24 cellular contexts compared by ENCODE assay signal in the genomic region with DNA sequence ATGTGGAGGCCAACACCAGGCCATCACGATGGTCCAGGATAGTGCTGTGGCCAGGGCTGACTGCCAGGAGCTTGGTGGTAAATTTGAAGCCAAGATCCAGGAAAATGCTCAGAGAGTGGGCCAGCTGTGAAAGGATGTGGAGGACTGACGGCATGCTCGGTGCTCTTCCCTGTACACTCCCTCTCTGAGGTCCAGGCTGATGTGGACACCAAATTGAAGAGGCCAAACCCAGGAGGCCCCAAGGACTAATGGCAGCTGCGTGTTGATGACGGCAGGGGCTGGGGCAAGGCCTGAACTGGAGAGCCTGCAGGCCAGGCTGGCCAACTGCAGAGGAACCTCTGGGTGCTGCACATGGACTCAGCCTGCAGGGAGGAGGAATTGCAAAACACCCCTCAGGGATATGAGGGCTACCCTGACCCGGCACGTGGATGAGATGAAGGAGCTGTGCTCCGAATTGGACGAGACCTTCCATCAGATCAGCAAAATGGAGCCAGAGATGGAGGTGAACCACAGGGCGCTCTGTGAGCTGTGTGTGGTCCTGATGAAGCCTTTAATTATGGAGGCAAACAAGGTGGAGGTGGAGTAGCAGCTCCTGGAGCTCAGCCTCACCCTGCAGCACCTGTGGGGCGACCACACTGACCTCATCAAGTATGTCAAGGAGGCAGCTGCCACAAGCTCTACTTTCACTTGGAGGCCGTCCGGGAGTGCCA. TPM values are rescaled to one million over a fixed set of nuclear protein-coding genes. Genes with fewer than 3 reads are reported as not detected.
DNase-seq lines count a peak whose midpoint lies in the region; ATAC-seq and TF ChIP-seq lines count a peak whose summit lies in the region.
"Had no signal": no experiment of that assay in that cellular context is flagged by ENCODE, and none has a peak within 500 bp of the region (broad histone marks: within the 10 kb centered on the region; RNA-seq: fewer than 3 reads in every experiment).

No MANE protein-coding gene starts in this region.

- TF ChIP-seq CTCF in HEK293 (tag by site-specific recombination; IDR thresholded peaks at IDR 0.05) (no peak), colonic mucosa (IDR thresholded peaks at IDR 0.05) (no peak), osteocyte (IDR thresholded peaks at IDR 0.05) (no peak), Peyer's patch (IDR thresholded peaks at IDR 0.05) (no peak)

- H3K9me3 Mint-ChIP-seq in osteocyte (ENCODE audit: unreplicated experiment) (peaks cover 6% of the 10 kb centered on the region), immature natural killer cell (peaks cover 0 to 8% (median 2%) of the 10 kb centered on the region in 6 donors)

- H3K4me1 ChIP-seq in HEK293 (ENCODE audit: control insufficient read depth, insufficient read depth, low read length) (no peaks in the 10 kb centered on the region), colonic mucosa (no peaks in the 10 kb centered on the region), Peyer's patch (no peaks in the 10 kb centered on the region)
- H3K4me1 ChIP-seq: esophagus muscularis mucosa, lower lobe of right lung had no signal

- no peaks in the 10 kb centered on the region for H3K36me3 ChIP-seq in HEK293 (ENCODE audit: control insufficient read depth in 2 of 2, insufficient read depth in 1 of 2, low read length in 2 of 2)
- no peaks in the 10 kb centered on the region for H3K36me3 ChIP-seq in colonic mucosa
- H3K36me3 ChIP-seq in Peyer's patch = no peaks in the 10 kb centered on the region
- H3K36me3 ChIP-seq: esophagus muscularis mucosa, gastroesophageal sphincter, lower lobe of right lung had no signal

- H3K9me3 ChIP-seq in HEK293 (ENCODE audit: control insufficient read depth, insufficient read depth, low read depth, low read length) (no peaks in the 10 kb centered on the region), colonic mucosa (no peaks in the 10 kb centered on the region), Peyer's patch (peaks cover 0 to 19% (median 2%) of the 10 kb centered on the region in 4 donors)

- intact Hi-C loops in colonic mucosa (cut with DNase I) = no loop called here

- no peak for ATAC-seq in HG02970 (IDR thresholded peaks at IDR 0.05; ENCODE audit: low FRiP score, unreplicated experiment)
- ATAC-seq: gastroesophageal sphincter, SK-N-SH treated with all-trans-retinoic acid at 6 μM for 48 hours had no signal

- H3K4me1 Mint-ChIP-seq in osteocyte (ENCODE audit: unreplicated experiment) (no peaks in the 10 kb centered on the region), immature natural killer cell (no peaks in the 10 kb centered on the region)
- H3K4me1 Mint-ChIP-seq: activated CD4-positive, alpha-beta T cell treated with anti-CD3 and anti-CD28 coated beads, Interleukin-2, amount 10 ng/mL, durations not matched to agents 24 days and 14 days; neural crest cell had no signal

- CTCF ChIA-PET in HEK293 (lab: Yijun Ruan, JAX) = interaction anchor here (0.6 to 3.7 kb wide), 7 partner anchors 60 to 102 kb away, joined by 3 to 19 read pairs (median 3); no protein-coding TSS in a partner anchor

- H3K4me3 Mint-ChIP-seq in osteocyte (ENCODE audit: unreplicated experiment) = no peak overlapping the region
- H3K4me3 Mint-ChIP-seq in immature natural killer cell = no peak overlapping the region
- H3K4me3 Mint-ChIP-seq: activated CD4-positive, alpha-beta T cell treated with anti-CD3 and anti-CD28 coated beads, Interleukin-2, amount 10 ng/mL, durations not matched to agents 24 days and 14 days; neural crest cell; T-helper 2 cell treated with Interferon-gamma antibody and Interleukin-4, amounts not matched to agents 5 μg/mL and 100 μg/mL, for 36 hours had no signal

- H3K9ac ChIP-seq in colonic mucosa (ENCODE audit: low read depth in 2 of 2, low read length in 2 of 2) = no peak overlapping the region
- H3K9ac ChIP-seq: GM23248 had no signal

- no peak overlapping the region for H3K4me3 ChIP-seq in HEK293 (ENCODE audit: low read depth, low read length)
- no peak overlapping the region for H3K4me3 ChIP-seq in colonic mucosa
- H3K4me3 ChIP-seq in Peyer's patch = no peak overlapping the region
- H3K4me3 ChIP-seq: esophagus muscularis mucosa, gastroesophageal sphincter, GM23248, lower lobe of right lung, smooth muscle cell had no signal

- peak; percentile 13 for DNase-seq in colonic mucosa
- peak; percentile 78 for DNase-seq in osteocyte (ENCODE audit: extremely low spot score, unreplicated experiment)
- no peak for DNase-seq in Peyer's patch
- DNase-seq in immature natural killer cell = no peak
- DNase-seq: activated CD4-positive, alpha-beta T cell treated with anti-CD3 and anti-CD28 coated beads, Interleukin-2, amount 10 ng/mL, durations not matched to agents 24 days and 14 days; activated CD8-positive, alpha-beta memory T cell treated with anti-CD3 and anti-CD28 coated beads, Interleukin-2, amount 50 U/mL, for 4 hours; DMS 273 treated with DMSO at 0.1 percent for 48 hours; effector memory CD4-positive, alpha-beta T cell; GM23248; IMR-90; lower lobe of right lung; stimulated activated CD4-positive, alpha-beta T cell treated with anti-CD3 and anti-CD28 coated beads, Interleukin-2, amount 100 ng/mL, for 48 hours; stimulated activated naive CD4-positive, alpha-beta T cell treated with Interleukin-2 at 50 U/mL for 16 hours had no signal

- no peak overlapping the region for H3K27ac ChIP-seq in HEK293 (ENCODE audit: extremely low read depth, low read depth, low read length)
- no peak overlapping the region for H3K27ac ChIP-seq in colonic mucosa
- H3K27ac ChIP-seq in Peyer's patch = no peak overlapping the region
- H3K27ac ChIP-seq: esophagus muscularis mucosa, gastroesophageal sphincter, GM23248, lower lobe of right lung had no signal

- POLR2A ChIA-PET in HEK293 (lab: Yijun Ruan, JAX) = no interaction called here

- H3K27me3 Mint-ChIP-seq in osteocyte (ENCODE audit: unreplicated experiment) (peaks cover 10% of the 10 kb centered on the region), immature natural killer cell (ENCODE audit: low read depth in 3 of 3) (peaks cover 2 to 7% (median 6%) of the 10 kb centered on the region in 3 donors)

- H3K27ac Mint-ChIP-seq in osteocyte (ENCODE audit: unreplicated experiment) = no peak overlapping the region
- H3K27ac Mint-ChIP-seq in immature natural killer cell = no peak overlapping the region
- H3K27ac Mint-ChIP-seq: activated CD4-positive, alpha-beta T cell treated with anti-CD3 and anti-CD28 coated beads, Interleukin-2, amount 10 ng/mL, durations not matched to agents 24 days and 14 days; progenitor cell of endocrine pancreas; T-helper 2 cell treated with Interferon-gamma antibody and Interleukin-4, amounts not matched to agents 5 μg/mL and 100 μg/mL, for 36 hours had no signal

- H3K27me3 ChIP-seq in colonic mucosa = no peaks in the 10 kb centered on the region
- no peaks in the 10 kb centered on the region for H3K27me3 ChIP-seq in Peyer's patch
- H3K27me3 ChIP-seq: esophagus muscularis mucosa, gastroesophageal sphincter had no signal

- H3K36me3 Mint-ChIP-seq in osteocyte (ENCODE audit: unreplicated experiment) = peaks cover 2% of the 10 kb centered on the region
- H3K36me3 Mint-ChIP-seq in immature natural killer cell = peaks cover 4 to 5% (median 4%) of the 10 kb centered on the region in 3 donors

- no peak for TF ChIP-seq POLR2A in Peyer's patch (IDR thresholded peaks at IDR 0.05)

TF ChIP-seq in HEK293, 187 proteins besides CTCF, POLR2A, EP300 and RAD21:
- TF ChIP-seq ZNF221 (tag by site-specific recombination; IDR thresholded peaks at IDR 0.05; ENCODE audit: borderline replicate concordance) (no peak), ZNF341 (tag by site-specific recombination; IDR thresholded peaks at IDR 0.05; ENCODE audit: low read depth) (peak; percentile 26; the same call in 1 of the 2 replicates)

RNA-seq across cellular contexts. Expression of a gene that starts 6.9 kb away (rescaled TPM):
- total RNA-seq in colonic mucosa (under 1 TPM in 1 of 2 donors, not detected in 1; 0.21 TPM), osteocyte (not detected in 2 replicates), Peyer's patch (not detected)
- not detected for polyA plus RNA-seq in immature natural killer cell
- total RNA-seq: activated CD4-positive, alpha-beta T cell treated with anti-CD3 and anti-CD28 coated beads, Interleukin-2, amount 10 ng/mL, durations not matched to agents 24 days and 14 days; chondrocyte; IMR-90; lower lobe of right lung; neural crest cell; progenitor cell of endocrine pancreas; smooth muscle cell had no signal
- polyA plus RNA-seq: AG04450, IMR-90, smooth muscle cell had no signal

RNA-seq across cellular contexts. Expression of a gene that starts 18.1 kb away (rescaled TPM):
- total RNA-seq in colonic mucosa = under 1 TPM in 1 of 2 donors, not detected in 1; 0.27 TPM
- total RNA-seq in osteocyte = 0.55 and 0.73 TPM in 2 replicates
- total RNA-seq in Peyer's patch = not detected
- polyA plus RNA-seq in immature natural killer cell = not detected
- total RNA-seq: activated CD4-positive, alpha-beta T cell treated with anti-CD3 and anti-CD28 coated beads, Interleukin-2, amount 10 ng/mL, durations not matched to agents 24 days and 14 days; neural crest cell; progenitor cell of endocrine pancreas had no signal

RNA-seq across cellular contexts. Expression of a gene that starts 37.0 kb away (rescaled TPM):
- total RNA-seq in colonic mucosa (under 1 TPM; 0.19 to 0.47 TPM), osteocyte (2.1 and 2.9 TPM in 2 replicates), Peyer's patch (not detected)
- under 1 TPM in 2 of 3 donors, not detected in 1; 0.83 to 0.88 TPM for polyA plus RNA-seq in immature natural killer cell
- total RNA-seq: progenitor cell of endocrine pancreas had no signal

RNA-seq across cellular contexts. Expression of a gene that starts 40.7 kb away (rescaled TPM):
- total RNA-seq in colonic mucosa = 10 to 100 TPM; 24.8 to 39.4 TPM
- 59.6 and 75.2 TPM in 2 replicates for total RNA-seq in osteocyte
- total RNA-seq in Peyer's patch = 10 to 100 TPM in 2 of 4 donors, 1 to 10 TPM in 2; 3.7 to 14.6 (median 11.0) TPM
- polyA plus RNA-seq in immature natural killer cell = under 1 TPM in 2 of 3 donors, not detected in 1; 0.34 to 0.73 TPM

RNA-seq across cellular contexts. Expression of a gene that starts 58.9 kb away (rescaled TPM):
- total RNA-seq in colonic mucosa (not detected), osteocyte (10.7 and 11.5 TPM in 2 replicates), Peyer's patch (not detected)
- polyA plus RNA-seq in immature natural killer cell = not detected

Comparison
In these comparisons a context has a peak if more than half of its experiments do, and no peak if none do; other contexts are left out.
1. DNase-seq: peak in colonic mucosa (single experiment) and osteocyte (single experiment); none in Peyer's patch (0 of 3) and immature natural killer cell (0 of 3).